Comparison of ENCODE assay signal across 26 cellular contexts in genomic region chr2:155871940-155872339, GRCh38.
"Had no signal": no experiment of that assay in that cellular context is flagged by ENCODE, and none has a peak within 500 bp of the region (broad histone marks: within the 10 kb centered on the region; RNA-seq: fewer than 3 reads in every experiment).

No MANE protein-coding gene starts in this region.

- FAIRE-seq: urothelium cell line had no signal

- H3K4me1 ChIP-seq: stomach, suprapubic skin, testis, thyroid gland, tibial artery, tibial nerve, transverse colon, upper lobe of left lung, upper lobe of right lung, uterus had no signal

- DNase-seq: stimulated activated CD4-positive, alpha-beta T cell treated with anti-CD3 and anti-CD28 coated beads, Interleukin-2, amount 100 ng/mL, for 48 hours; stimulated activated CD4-positive, alpha-beta T cell treated with anti-CD3 and anti-CD28 coated beads, Interleukin-4, amount 100 ng/mL, for 1 hour; stimulated activated CD4-positive, alpha-beta T cell treated with anti-CD3 and anti-CD28 coated beads, Interleukin-4, amount 100 ng/mL, for 24 hours; stimulated activated CD4-positive, alpha-beta T cell treated with anti-CD3 and anti-CD28 coated beads, Interleukin-4, amount 100 ng/mL, for 4 hours; stimulated activated CD8-positive, alpha-beta memory T cell treated with anti-CD3 and anti-CD28 coated beads, Interleukin-4, amount 100 ng/mL, for 48 hours; stimulated activated naive B cell treated with anti-CD40 and anti-IgM and Interleukin-4, amounts not matched to agents 10 μg/mL and 1 μg/mL and 100 μg/mL, for 72 hours; stimulated activated naive CD4-positive, alpha-beta T cell; stimulated activated naive CD4-positive, alpha-beta T cell treated with Interleukin-2 at 50 U/mL for 16 hours; stimulated activated naive CD8-positive, alpha-beta T cell treated with anti-CD3 and anti-CD28 coated beads, Interleukin-15, amount 100 ng/mL, for 72 hours; stimulated activated naive CD8-positive, alpha-beta T cell treated with anti-CD3 and anti-CD28 coated beads, Interleukin-15, Interleukin-2, amounts not matched to agents 100 U/mL and 50 U/mL, for 24 hours; stomach; substantia nigra; testis; thyroid gland; tibial artery; transverse colon; trophoblast cell; upper lobe of left lung; upper lobe of right lung; uterus had no signal

- H3K36me3 ChIP-seq: stomach, suprapubic skin, thoracic aorta, thyroid gland, tibial artery, tibial nerve, transverse colon, upper lobe of left lung, upper lobe of right lung, uterus had no signal

- H3K4me3 ChIP-seq: stomach, suprapubic skin, testis, thoracic aorta, thyroid gland, tibial artery, tibial nerve, transverse colon, upper lobe of left lung, upper lobe of right lung, uterus had no signal

- H3K27ac ChIP-seq: stomach, suprapubic skin, testis, thoracic aorta, thyroid gland, tibial artery, tibial nerve, transverse colon, upper lobe of left lung, upper lobe of right lung, uterus had no signal

- H3K9me3 ChIP-seq: testis, thoracic aorta, thyroid gland, upper lobe of right lung, uterus had no signal

- ATAC-seq: stimulated activated effector memory CD8-positive, alpha-beta T cell treated with anti-CD3 and anti-CD28 coated beads, Interleukin-12 subunit alpha, Interleukin-12 subunit beta, amount 100 ng/mL, for 72 hours; stimulated activated memory B cell treated with anti-CD40 and anti-IgM and Interleukin-4, amounts not matched to agents 10 μg/mL and 1 μg/mL and 100 μg/mL, for 72 hours; stimulated activated naive B cell treated with anti-CD40 and anti-IgM and Interleukin-4, amounts not matched to agents 10 μg/mL and 1 μg/mL and 100 μg/mL, for 72 hours; stimulated activated naive CD8-positive, alpha-beta T cell treated with anti-CD3 and anti-CD28 coated beads, Interleukin-15, amount 100 ng/mL, for 72 hours; stimulated activated naive CD8-positive, alpha-beta T cell treated with anti-CD3 and anti-CD28 coated beads, Interleukin-15, Interleukin-2, amounts not matched to agents 100 U/mL and 50 U/mL, for 24 hours; upper lobe of right lung had no signal

- H3K27me3 ChIP-seq: stomach, suprapubic skin, testis, thyroid gland, tibial artery, tibial nerve, transverse colon, upper lobe of left lung, upper lobe of right lung, uterus had no signal
